In the genomic region with DNA sequence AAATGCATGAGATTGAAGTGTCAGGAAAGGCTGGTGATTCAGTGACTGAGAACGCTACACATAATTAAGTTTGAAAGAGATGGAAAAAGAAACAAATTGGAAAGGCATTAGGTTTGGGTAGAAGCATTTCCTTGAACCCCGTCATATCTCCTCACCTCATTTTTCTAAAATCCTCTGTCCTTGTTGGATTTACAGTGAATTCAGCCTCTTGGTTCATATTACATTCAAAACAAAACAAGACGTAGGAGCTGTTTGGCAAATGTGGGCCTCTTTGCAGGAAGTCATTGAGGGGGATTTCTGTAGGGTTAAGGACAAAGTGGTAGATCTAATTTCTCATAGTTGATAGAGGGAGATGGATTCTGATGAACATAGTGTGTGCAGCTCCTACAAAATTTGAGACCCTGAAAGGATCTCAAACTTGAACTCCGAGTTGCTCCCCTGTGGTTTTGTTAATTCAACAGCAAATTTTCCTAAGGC, we compare ENCODE assay signal across 8 cellular contexts. TPM values are rescaled to one million over a fixed set of nuclear protein-coding genes. Genes with fewer than 3 reads are reported as not detected.
DNase-seq lines count a peak whose midpoint lies in the region; ATAC-seq, FAIRE-seq and TF ChIP-seq lines count a peak whose summit lies in the region.

No MANE protein-coding gene starts in this region.

- H3K36me3 ChIP-seq in adrenal gland (replicated peaks in 1 of 2) = no peaks in the 10 kb centered on the region
- H3K36me3 ChIP-seq in neutrophil = no peaks in the 10 kb centered on the region
- H3K36me3 ChIP-seq in H7 (replicated peaks; ENCODE audit: control insufficient read depth, insufficient read depth, low read length) = no peaks in the 10 kb centered on the region

- intact Hi-C loops in adrenal gland (cut with DNase I) = no loop called here

- DNase-seq in GM12891 (ENCODE audit: insufficient read length, low spot score) (no peak), adrenal gland (no peak), A172 (ENCODE audit: low spot score) (no peak), NCI-H510A treated with DMSO at 0.1 percent for 48 hours (lab: John Stamatoyannopoulos, UW) (no peak), H7 (no peak)

- TF ChIP-seq POLR2A in GM12891 (IDR thresholded peaks at IDR 0.05; ENCODE audit: low read depth, low read length) (no peak), adrenal gland (IDR thresholded peaks at IDR 0.05) (no peak)

- no peaks in the 10 kb centered on the region for H3K27me3 ChIP-seq in adrenal gland
- no peaks in the 10 kb centered on the region for H3K27me3 ChIP-seq in neutrophil
- no peaks in the 10 kb centered on the region for H3K27me3 ChIP-seq in H7 (ENCODE audit: control insufficient read depth, insufficient read depth, low read length)

- 62 to 73% (median 65%) methylated on average over 4 of the region's 4 CpGs for WGBS in adrenal gland, 4 donors

- H3K4me1 ChIP-seq in adrenal gland (replicated peaks in 1 of 2) (no peaks in the 10 kb centered on the region), neutrophil (ENCODE audit: control insufficient read depth in 1 of 2, insufficient read depth in 1 of 2, low read depth in 1 of 2, low read length in 1 of 2) (peaks cover 19 to 36% of the 10 kb centered on the region in 2 experiments)

- TF ChIP-seq CTCF in adrenal gland (IDR thresholded peaks at IDR 0.05) (no peak), neutrophil (IDR thresholded peaks at IDR 0.05) (no peak)

- H3K9me3 ChIP-seq in adrenal gland (replicated peaks in 1 of 3) (no peaks in the 10 kb centered on the region), neutrophil (no peaks in the 10 kb centered on the region)

- peak; percentile 76 for FAIRE-seq in GM12891 (lab: Jason Lieb, UNC)

- H3K4me3 ChIP-seq in adrenal gland (peak overlapping the region in 2 of 4 donors; percentile 9 to 26), neutrophil (ENCODE audit: low read depth in 1 of 2, low read length in 1 of 2) (peak overlapping the region; percentile 78 to 82), H7 (ENCODE audit: insufficient read depth, low read depth, low read length) (no peak overlapping the region)

- H3K27ac ChIP-seq in adrenal gland (peak overlapping the region in 3 of 5 donors; percentile 30 to 59 (median 47)), neutrophil (peak overlapping the region; percentile 99)

- ATAC-seq in HG02678 (IDR thresholded peaks at IDR 0.05; ENCODE audit: unreplicated experiment) (peak; percentile 31), HG03097 (IDR thresholded peaks at IDR 0.05; ENCODE audit: low FRiP score, unreplicated experiment) (no peak)

TF ChIP-seq in GM12891, 5 proteins besides CTCF, POLR2A, EP300 and RAD21:
- TF ChIP-seq POU2F2 (IDR thresholded peaks at IDR 0.05; ENCODE audit: low read depth, low read length) (no peak), SPI1 (IDR thresholded peaks at IDR 0.05; ENCODE audit: low read depth, low read length) (0 out of 2 replicates have a peak, but pooled peaks have one; percentile 15)

RNA-seq across cellular contexts. Expression of a gene that starts 0.6 kb away (rescaled TPM):
- 16.5 TPM for polyA plus RNA-seq in GM12891 (2012; ENCODE audit: low read depth, missing spikeins)
- total RNA-seq in adrenal gland = 10 to 100 TPM; 15.3 to 87.0 (median 32.3) TPM
- polyA plus RNA-seq in adrenal gland = 10 to 100 TPM in 2 of 3 donors, 1 to 10 TPM in 1; 9.0 to 12.8 (median 10.5) TPM
- 0.26 and 0.83 TPM in 2 replicates for total RNA-seq in A172 (2014; rRNA removed; shearing (Covaris generic))
- 0.55 and 0.76 TPM in 2 replicates for total RNA-seq in H7 (2014; rRNA removed; shearing (Covaris generic))

RNA-seq across cellular contexts. Expression of a gene that starts 51.9 kb away (rescaled TPM):
- 14.2 TPM for polyA plus RNA-seq in GM12891 (2012; ENCODE audit: low read depth, missing spikeins)
- 10 to 100 TPM; 36.3 to 82.4 (median 64.2) TPM for total RNA-seq in adrenal gland
- 10 to 100 TPM in 2 of 3 donors, 1 to 10 TPM in 1; 4.7 to 20.8 (median 14.7) TPM for polyA plus RNA-seq in adrenal gland
- total RNA-seq in A172 (2014; rRNA removed; shearing (Covaris generic)) = 3.6 and 4.0 TPM in 2 replicates
- total RNA-seq in H7 (2014; rRNA removed; shearing (Covaris generic)) = 8.6 and 9.1 TPM in 2 replicates
